11 cellular contexts compared by ENCODE assay signal in genomic region chr5:173316463-173317020, GRCh38. TPM values are rescaled to one million over a fixed set of nuclear protein-coding genes. Genes with fewer than 3 reads are reported as not detected.
DNase-seq lines count a peak whose midpoint lies in the region; ATAC-seq and TF ChIP-seq lines count a peak whose summit lies in the region.
"Had no signal": no experiment of that assay in that cellular context is flagged by ENCODE, and none has a peak within 500 bp of the region (broad histone marks: within the 10 kb centered on the region; RNA-seq: fewer than 3 reads in every experiment).

No MANE protein-coding gene starts in this region.

- H3K4me1 ChIP-seq in H9 (ENCODE audit: insufficient read depth, low read length), result no peaks in the 10 kb centered on the region; the same call in 1 of the 2 replicates
- peaks cover 0 to 62% (median 30%) of the 10 kb centered on the region in 3 donors for H3K4me1 ChIP-seq in gastroesophageal sphincter
- peaks cover 9 to 22% (median 19%) of the 10 kb centered on the region in 3 donors for H3K4me1 ChIP-seq in skeletal muscle tissue (ENCODE audit: control insufficient read depth in 3 of 3, insufficient read depth in 3 of 3, low read length in 3 of 3)

- no peak overlapping the region for H2BK12ac ChIP-seq in H9 (ENCODE audit: insufficient read length, low read depth, low read length)

- H3K79me1 ChIP-seq in H9 (ENCODE audit: insufficient read depth, low read depth, low read length, poor library complexity, severe bottlenecking), result no peaks in the 10 kb centered on the region

- H4K5ac ChIP-seq in H9 (ENCODE audit: insufficient read length, low read depth, low read length), result no peak overlapping the region

- no peaks in the 10 kb centered on the region for H3K79me2 ChIP-seq in H9 (ENCODE audit: insufficient read depth, low read length)

- peaks cover 3% of the 10 kb centered on the region for H3K27me3 Mint-ChIP-seq in H9 (ENCODE audit: low read depth)

- DNase-seq in H9 (no peak), NOMO-1 (lab: John Stamatoyannopoulos, UW; ENCODE audit: unreplicated experiment in 2 of 2) (no peak), kidney tubule cell (ENCODE audit: low spot score) (no peak), Ammon's horn (ENCODE audit: low spot score) (no peak)
- DNase-seq: activated naive CD4-positive, alpha-beta T cell; DMS 273 treated with DMSO at 0.1 percent for 48 hours; NCI-H1436 had no signal

- TF ChIP-seq POLR2A in gastroesophageal sphincter (IDR thresholded peaks at IDR 0.05) (no peak), GM18505 (IDR thresholded peaks at IDR 0.05; ENCODE audit: borderline replicate concordance, extremely low read depth, insufficient read depth, insufficient read length) (no peak)

- H4K20me1 ChIP-seq in H9 (ENCODE audit: control insufficient read depth, insufficient read depth, insufficient read length), result no peaks in the 10 kb centered on the region

- no peak overlapping the region for H3K56ac ChIP-seq in H9 (ENCODE audit: insufficient read length, low read depth, low read length)

- no peak overlapping the region for H3K14ac ChIP-seq in H9 (ENCODE audit: insufficient read depth, low read length)

- no peak overlapping the region for H2BK20ac ChIP-seq in H9 (ENCODE audit: low read depth, low read length, poor library complexity, severe bottlenecking)

- no peak overlapping the region for H3K4me3 Mint-ChIP-seq in H9

- no peak overlapping the region for H2BK120ac ChIP-seq in H9 (ENCODE audit: low read depth, low read length, poor library complexity, severe bottlenecking)

- H3K9me3 Mint-ChIP-seq in H9, result no peaks in the 10 kb centered on the region; a peak in 1 of 5 replicates

- TF ChIP-seq EP300 in gastroesophageal sphincter (IDR thresholded peaks at IDR 0.05), result no peak

- WGBS in H9 (ENCODE audit: extremely low coverage, insufficient read length, low lambda C conversion rate), result no CpG with 5 or more reads among the region's 5 CpGs
- WGBS in gastroesophageal sphincter (ENCODE audit: low coverage in 1 of 2), 2 donors, result 61 to 87% methylated on average over 3 to 4 of the region's 5 CpGs

- no peak overlapping the region for H2BK15ac ChIP-seq in H9 (ENCODE audit: low read depth, low read length)

- no peak overlapping the region for H3K27ac ChIP-seq in H9 (ENCODE audit: insufficient read length, low read depth, low read length)
- peak overlapping the region; percentile 90 for H3K27ac ChIP-seq in VCaP
- peak overlapping the region in 3 of 4 donors; percentile 44 to 58 (median 54) for H3K27ac ChIP-seq in gastroesophageal sphincter
- H3K27ac ChIP-seq in skeletal muscle tissue (ENCODE audit: low read depth, low read length), result peak overlapping the region; percentile 38

- H3K9me3 ChIP-seq in H9 (ENCODE audit: control insufficient read depth, low read depth, low read length) (no peaks in the 10 kb centered on the region), gastroesophageal sphincter (no peaks in the 10 kb centered on the region), skeletal muscle tissue (ENCODE audit: control insufficient read depth in 3 of 3, low read length in 3 of 3) (no peaks in the 10 kb centered on the region)

- H3K4ac ChIP-seq in H9 (ENCODE audit: low read depth, low read length), result no peak overlapping the region

- H3K18ac ChIP-seq in H9 (ENCODE audit: insufficient read length, low read depth, low read length), result no peak overlapping the region

- peaks cover 30 to 41% of the 10 kb centered on the region in 2 experiments for H3K4me1 Mint-ChIP-seq in H9

- H3K4me2 ChIP-seq in H9 (ENCODE audit: insufficient read depth, insufficient read length, low read length), result no peak overlapping the region

- no peak overlapping the region for H3T11ph ChIP-seq in H9 (ENCODE audit: low read length)

- ATAC-seq in gastroesophageal sphincter (no peak), GM18505 (IDR thresholded peaks at IDR 0.05; ENCODE audit: unreplicated experiment) (no peak)

- no peak overlapping the region for H3K23ac ChIP-seq in H9 (ENCODE audit: insufficient read length, low read depth, low read length)

- no peak overlapping the region for H2AFZ ChIP-seq in H9 (ENCODE audit: low read length)

- TF ChIP-seq CTCF in H9 (conservative IDR thresholded peaks at IDR 0.05) (no peak), VCaP (conservative IDR thresholded peaks at IDR 0.05) (no peak), gastroesophageal sphincter (IDR thresholded peaks at IDR 0.05) (no peak)

- H3K27ac Mint-ChIP-seq in H9, result peak overlapping the region; percentile 16 to 74 (median 68); a peak in 4 of 7 replicates

- H3K36me3 ChIP-seq in gastroesophageal sphincter, result no peaks in the 10 kb centered on the region
- peaks cover 2 to 27% (median 7%) of the 10 kb centered on the region in 3 donors for H3K36me3 ChIP-seq in skeletal muscle tissue (ENCODE audit: control insufficient read depth in 3 of 3, insufficient read depth in 3 of 3, low read length in 3 of 3)

- no peaks in the 10 kb centered on the region for H3K27me3 ChIP-seq in H9 (ENCODE audit: insufficient read depth, low read length)
- H3K27me3 ChIP-seq in gastroesophageal sphincter, result no peaks in the 10 kb centered on the region
- peaks cover 0 to 3% (median 0%) of the 10 kb centered on the region in 3 donors for H3K27me3 ChIP-seq in skeletal muscle tissue (ENCODE audit: control insufficient read depth in 3 of 3, insufficient read depth in 3 of 3, low read length in 3 of 3)

- H4K8ac ChIP-seq in H9 (replicated peaks; ENCODE audit: insufficient read length, low read depth, low read length), result no peak overlapping the region

- H2AK5ac ChIP-seq in H9 (ENCODE audit: insufficient read length, low read length), result no peak overlapping the region

- H3K4me3 ChIP-seq in gastroesophageal sphincter (peak overlapping the region in 1 of 2 donors; percentile 20), skeletal muscle tissue (ENCODE audit: low read length in 3 of 3) (no peak overlapping the region)

- H3K36me3 Mint-ChIP-seq in H9 (ENCODE audit: insufficient read depth in 1 of 3, low read depth in 3 of 3), result peaks cover 38 to 62% (median 51%) of the 10 kb centered on the region in 3 experiments; a peak in 6 of 7 replicates

- no peaks in the 10 kb centered on the region for H3K23me2 ChIP-seq in H9 (ENCODE audit: insufficient read length, low read depth, low read length, poor library complexity, severe bottlenecking)

- H2BK5ac ChIP-seq in H9 (ENCODE audit: insufficient read length, low read length), result no peak overlapping the region

- no peak overlapping the region for H3K9ac ChIP-seq in H9 (ENCODE audit: extremely low read depth, insufficient read length, low read length)
- H3K9ac ChIP-seq in skeletal muscle tissue (ENCODE audit: low read depth in 1 of 3, low read length in 3 of 3), result no peak overlapping the region

- H4K91ac ChIP-seq in H9 (ENCODE audit: insufficient read length, low read depth, low read length), result no peak overlapping the region

RNA-seq across cellular contexts. Expression of gene STC2, which starts 11.7 kb away (rescaled TPM):
- total RNA-seq in H9 (2021) (73.5 and 77.7 TPM in 2 replicates), gastroesophageal sphincter (100 to 1,000 TPM in 2 of 4 donors, 10 to 100 TPM in 2; 34.1 to 116 (median 84.6) TPM), skeletal muscle tissue (3.1 TPM)
